ENCODE assay signal across 13 cellular contexts in genomic region chr6:43968110-43968965, GRCh38.
"Had no signal": no experiment of that assay in that cellular context is flagged by ENCODE, and none has a peak within 500 bp of the region (broad histone marks: within the 10 kb centered on the region; RNA-seq: fewer than 3 reads in every experiment).

No MANE protein-coding gene starts in this region.

- H3K36me3 ChIP-seq: ascending aorta, thyroid gland had no signal

- H3K4me3 ChIP-seq: ascending aorta, lung, thyroid gland had no signal

- H3K4me1 Mint-ChIP-seq: activated CD4-positive, alpha-beta T cell treated with anti-CD3 and anti-CD28 coated beads for 36 hours; activated naive CD8-positive, alpha-beta T cell treated with anti-CD3 and anti-CD28 coated beads, Interleukin-2, amount 50 U/mL, for 24 hours; naive B cell had no signal

- FAIRE-seq: colon, small intestine had no signal

- H3K27me3 ChIP-seq: ascending aorta, thyroid gland had no signal

- H3K36me3 Mint-ChIP-seq: naive B cell had no signal

- DNase-seq: activated CD4-positive, alpha-beta T cell treated with anti-CD3 and anti-CD28 coated beads for 36 hours; activated CD8-positive, alpha-beta T cell treated with anti-CD3 and anti-CD28 coated beads, Interleukin-2, amount 10 ng/mL, durations not matched to agents 7 days and 5 days; activated naive CD4-positive, alpha-beta T cell treated with Interleukin-2 at 50 U/mL for 16 hours; activated naive CD8-positive, alpha-beta T cell treated with anti-CD3 and anti-CD28 coated beads, Interleukin-2, amount 50 U/mL, for 24 hours; effector memory CD4-positive, alpha-beta T cell; hippocampal formation; naive B cell; right cardiac atrium; small intestine; thyroid gland had no signal

- H3K9me3 Mint-ChIP-seq: activated naive CD8-positive, alpha-beta T cell treated with anti-CD3 and anti-CD28 coated beads, Interleukin-2, amount 50 U/mL, for 24 hours; naive B cell had no signal

- H3K9me3 ChIP-seq: ascending aorta, thyroid gland had no signal

- H3K27ac Mint-ChIP-seq: activated CD4-positive, alpha-beta T cell treated with anti-CD3 and anti-CD28 coated beads for 36 hours; activated CD8-positive, alpha-beta T cell treated with anti-CD3 and anti-CD28 coated beads, Interleukin-2, amount 10 ng/mL, durations not matched to agents 7 days and 5 days; activated naive CD8-positive, alpha-beta T cell treated with anti-CD3 and anti-CD28 coated beads, Interleukin-2, amount 50 U/mL, for 24 hours had no signal

- H3K27ac ChIP-seq: ascending aorta, thyroid gland had no signal

- ATAC-seq: activated CD4-positive, alpha-beta T cell treated with anti-CD3 and anti-CD28 coated beads for 36 hours; activated CD8-positive, alpha-beta T cell treated with anti-CD3 and anti-CD28 coated beads, Interleukin-2, amount 10 ng/mL, durations not matched to agents 7 days and 5 days; activated naive CD8-positive, alpha-beta T cell treated with anti-CD3 and anti-CD28 coated beads, Interleukin-2, amount 50 U/mL, for 24 hours; right cardiac atrium had no signal

- H3K4me3 Mint-ChIP-seq: activated CD4-positive, alpha-beta T cell treated with anti-CD3 and anti-CD28 coated beads for 36 hours; activated CD8-positive, alpha-beta T cell treated with anti-CD3 and anti-CD28 coated beads, Interleukin-2, amount 10 ng/mL, durations not matched to agents 7 days and 5 days; activated naive CD8-positive, alpha-beta T cell treated with anti-CD3 and anti-CD28 coated beads, Interleukin-2, amount 50 U/mL, for 24 hours; naive B cell had no signal
